ENCODE assay signal across 35 cellular contexts in the genomic region with DNA sequence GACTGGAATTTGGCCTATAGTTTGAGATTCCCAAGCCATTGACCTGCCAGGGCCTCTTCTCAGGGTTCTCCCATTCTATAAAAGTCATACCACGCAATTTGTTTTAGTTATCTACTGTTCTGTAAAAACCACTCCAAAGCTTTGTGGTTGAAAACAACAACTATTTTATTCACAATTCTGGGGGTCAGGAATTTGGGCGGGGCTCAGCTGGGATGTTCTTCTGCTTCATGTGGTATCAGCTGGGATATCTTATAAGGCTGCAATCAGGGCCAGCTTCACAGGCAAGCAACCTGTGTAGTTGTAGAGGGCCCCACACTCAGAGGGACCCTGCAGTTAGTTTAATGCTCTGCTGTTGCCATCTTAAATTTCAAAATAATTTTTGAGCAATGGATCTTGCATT. TPM values are rescaled to one million over a fixed set of nuclear protein-coding genes. Genes with fewer than 3 reads are reported as not detected.
"Had no signal": no experiment of that assay in that cellular context is flagged by ENCODE, and none has a peak within 500 bp of the region (broad histone marks: within the 10 kb centered on the region; RNA-seq: fewer than 3 reads in every experiment).

No MANE protein-coding gene starts in this region.

- H3K79me2 ChIP-seq: parathyroid adenoma had no signal

- H3K4me1 ChIP-seq: neural progenitor cell, parathyroid adenoma, psoas muscle, spleen, suprapubic skin, testis, tibial artery, transverse colon, upper lobe of right lung, uterus had no signal

- H3K9me3 Mint-ChIP-seq: natural killer cell; neural progenitor cell; stimulated activated memory B cell treated with anti-CD40 and anti-IgM and Interleukin-4, amounts not matched to agents 10 μg/mL and 1 μg/mL and 100 μg/mL, for 72 hours; type B pancreatic cell had no signal

- H3K9me3 ChIP-seq: ovary, suprapubic skin, testis, transverse colon, upper lobe of right lung, uterus had no signal

- H3K4me3 Mint-ChIP-seq: natural killer cell; nephron; neural progenitor cell; stimulated activated memory B cell treated with anti-CD40 and anti-IgM and Interleukin-4, amounts not matched to agents 10 μg/mL and 1 μg/mL and 100 μg/mL, for 72 hours; stimulated activated naive CD8-positive, alpha-beta T cell treated with anti-CD3 and anti-CD28 coated beads, Interleukin-15, amount 100 ng/mL, for 72 hours; type B pancreatic cell had no signal

- H3K4me2 ChIP-seq: neural progenitor cell, smooth muscle cell had no signal

- H3K36me3 Mint-ChIP-seq: natural killer cell; neural progenitor cell; stimulated activated memory B cell treated with anti-CD40 and anti-IgM and Interleukin-4, amounts not matched to agents 10 μg/mL and 1 μg/mL and 100 μg/mL, for 72 hours; type B pancreatic cell had no signal

- H3K4me1 Mint-ChIP-seq: natural killer cell; nephron; neural progenitor cell; stimulated activated memory B cell treated with anti-CD40 and anti-IgM and Interleukin-4, amounts not matched to agents 10 μg/mL and 1 μg/mL and 100 μg/mL, for 72 hours; stimulated activated naive CD8-positive, alpha-beta T cell treated with anti-CD3 and anti-CD28 coated beads, Interleukin-15, amount 100 ng/mL, for 72 hours had no signal

- H3K36me3 ChIP-seq: neural progenitor cell, ovary, spleen, suprapubic skin, tibial artery, transverse colon, upper lobe of right lung, uterus had no signal

- H3K27me3 ChIP-seq: ovary, testis, uterus had no signal

- ATAC-seq: natural killer cell; psoas muscle; right cardiac atrium; sciatic nerve; stimulated activated memory B cell treated with anti-CD40 and anti-IgM and Interleukin-4, amounts not matched to agents 10 μg/mL and 1 μg/mL and 100 μg/mL, for 72 hours; stimulated activated naive CD8-positive, alpha-beta T cell treated with anti-CD3 and anti-CD28 coated beads, Interleukin-15, amount 100 ng/mL, for 72 hours; stimulated activated naive CD8-positive, alpha-beta T cell treated with anti-CD3 and anti-CD28 coated beads, Interleukin-15, Interleukin-2, amounts not matched to agents 100 U/mL and 50 U/mL, for 24 hours; upper lobe of right lung had no signal

- H3K27ac Mint-ChIP-seq: natural killer cell; nephron; neural progenitor cell; progenitor cell of endocrine pancreas; stimulated activated memory B cell treated with anti-CD40 and anti-IgM and Interleukin-4, amounts not matched to agents 10 μg/mL and 1 μg/mL and 100 μg/mL, for 72 hours; stimulated activated naive CD8-positive, alpha-beta T cell treated with anti-CD3 and anti-CD28 coated beads, Interleukin-15, amount 100 ng/mL, for 72 hours; type B pancreatic cell had no signal

- H3K27ac ChIP-seq: neural progenitor cell, ovary, parathyroid adenoma, psoas muscle, skin epidermis, spleen, suprapubic skin, testis, tibial artery, transverse colon, upper lobe of right lung, uterus had no signal

- H2AFZ ChIP-seq: neural progenitor cell, parathyroid adenoma had no signal

- H3K4me3 ChIP-seq: neural progenitor cell, ovary, psoas muscle, skin epidermis, smooth muscle cell, spleen, suprapubic skin, testis, tibial artery, transverse colon, upper lobe of right lung, uterus had no signal

- DNase-seq: natural killer cell; occipital lobe; ovary; posterior cingulate gyrus; psoas muscle; right cardiac atrium; spleen; stimulated activated CD4-positive, alpha-beta T cell treated with anti-CD3 and anti-CD28 coated beads, Interleukin-12 subunit alpha, Interleukin-12 subunit beta, amount 100 ng/mL, for 4 hours; stimulated activated CD4-positive, alpha-beta T cell treated with anti-CD3 and anti-CD28 coated beads, Interleukin-1b, Interleukin-23, amount 100 ng/mL, for 48 hours; stimulated activated CD4-positive, alpha-beta T cell treated with anti-CD3 and anti-CD28 coated beads, Interleukin-4, amount 100 ng/mL, for 1 hour; stimulated activated CD4-positive, alpha-beta T cell treated with anti-CD3 and anti-CD28 coated beads, Interleukin-4, amount 100 ng/mL, for 4 hours; stimulated activated CD8-positive, alpha-beta memory T cell treated with anti-CD3 and anti-CD28 coated beads, Interleukin-4, amount 100 ng/mL, for 48 hours; stimulated activated naive CD4-positive, alpha-beta T cell; stimulated activated naive CD8-positive, alpha-beta T cell treated with anti-CD3 and anti-CD28 coated beads, Interleukin-15, amount 100 ng/mL, for 72 hours; stimulated activated naive CD8-positive, alpha-beta T cell treated with anti-CD3 and anti-CD28 coated beads, Interleukin-15, Interleukin-2, amounts not matched to agents 100 U/mL and 50 U/mL, for 24 hours; substantia nigra; testis; tibial artery; transverse colon; upper lobe of right lung; uterus had no signal

RNA-seq across cellular contexts. Expression of a gene that starts 16.4 kb away (rescaled TPM):
- total RNA-seq: natural killer cell, occipital lobe, osteoblast, ovary, progenitor cell of endocrine pancreas, psoas muscle, renal cortical epithelial cell, right cardiac atrium, sciatic nerve, smooth muscle cell, spleen, suprapubic skin, transverse colon, upper lobe of right lung, urinary bladder, uterus had no signal
- polyA plus RNA-seq: neural cell, ovary, psoas muscle, right cardiac atrium, smooth muscle cell, spleen had no signal
